8 cellular contexts compared by ENCODE assay signal in genomic region chr5:159184858-159185381, GRCh38.
DNase-seq lines count a peak whose midpoint lies in the region; ATAC-seq and TF ChIP-seq lines count a peak whose summit lies in the region.

No MANE protein-coding gene starts in this region.

- no peaks in the 10 kb centered on the region for H3K27me3 Mint-ChIP-seq in dendritic cell treated with granulocyte-macrophage colony-stimulating factor and Interleukin-4, amounts not matched to agents 40 ng/mL and 50 ng/mL, for 4 days

- intact Hi-C loops in dendritic cell treated with granulocyte-macrophage colony-stimulating factor and Interleukin-4, amounts not matched to agents 40 ng/mL and 50 ng/mL, for 4 days (cut with micrococcal nuclease) = no loop called here

- peak overlapping the region; percentile 77 for H3K27ac Mint-ChIP-seq in dendritic cell treated with granulocyte-macrophage colony-stimulating factor and Interleukin-4, amounts not matched to agents 40 ng/mL and 50 ng/mL, for 4 days

- H3K9me3 Mint-ChIP-seq in dendritic cell treated with granulocyte-macrophage colony-stimulating factor and Interleukin-4, amounts not matched to agents 40 ng/mL and 50 ng/mL, for 4 days = no peaks in the 10 kb centered on the region

- no peak overlapping the region for H3K4me3 ChIP-seq in skeletal muscle cell (ENCODE audit: low read depth, low read length)

- TF ChIP-seq CTCF in GM20000 (IDR thresholded peaks at IDR 0.05; ENCODE audit: extremely low read depth, missing control alignments) = no peak

- H3K36me3 Mint-ChIP-seq in dendritic cell treated with granulocyte-macrophage colony-stimulating factor and Interleukin-4, amounts not matched to agents 40 ng/mL and 50 ng/mL, for 4 days (ENCODE audit: low read depth) = peaks cover 56% of the 10 kb centered on the region

- peak; percentile 20 for DNase-seq in OCI-M1 (lab: John Stamatoyannopoulos, UW)
- peak; percentile 86 for DNase-seq in skeletal muscle cell (ENCODE audit: low read depth)
- DNase-seq in NCI-H748 (lab: John Stamatoyannopoulos, UW; ENCODE audit: unreplicated experiment) = no peak
- DNase-seq in RPMI8226 = no peak
- DNase-seq in globus pallidus (ENCODE audit: low spot score) = no peak
- DNase-seq in GM20000 (ENCODE audit: low spot score) = no peak

- no peak overlapping the region for H3K4me3 Mint-ChIP-seq in dendritic cell treated with granulocyte-macrophage colony-stimulating factor and Interleukin-4, amounts not matched to agents 40 ng/mL and 50 ng/mL, for 4 days

- ATAC-seq in GM21717 (IDR thresholded peaks at IDR 0.05; ENCODE audit: unreplicated experiment) = peak; percentile 35

- peaks cover 52% of the 10 kb centered on the region for H3K4me1 Mint-ChIP-seq in dendritic cell treated with granulocyte-macrophage colony-stimulating factor and Interleukin-4, amounts not matched to agents 40 ng/mL and 50 ng/mL, for 4 days (ENCODE audit: low read depth)

Comparison
In these comparisons a context has a peak if more than half of its experiments do, and no peak if none do; other contexts are left out.
1. DNase-seq: peak in OCI-M1 (single experiment) and skeletal muscle cell (single experiment); none in NCI-H748 (single experiment), RPMI8226 (single experiment), globus pallidus (single experiment) and GM20000 (single experiment).